ENCODE assay signal across 8 cellular contexts in genomic region chr2:74499269-74499939, GRCh38. TPM values are rescaled to one million over a fixed set of nuclear protein-coding genes. Genes with fewer than 3 reads are reported as not detected.
DNase-seq lines count a peak whose midpoint lies in the region; ATAC-seq and TF ChIP-seq lines count a peak whose summit lies in the region.

A gene with protein sequence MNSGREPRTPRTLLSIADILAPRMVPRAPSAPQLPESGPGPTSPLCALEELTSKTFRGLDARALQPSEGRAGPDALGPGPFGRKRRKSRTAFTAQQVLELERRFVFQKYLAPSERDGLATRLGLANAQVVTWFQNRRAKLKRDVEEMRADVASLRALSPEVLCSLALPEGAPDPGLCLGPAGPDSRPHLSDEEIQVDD (minus strand): TSS chr2:74499603. CDS start chr2:74499537, 66 bp downstream.

- peaks cover 35 to 41% of the 10 kb centered on the region in 2 donors for H3K4me1 ChIP-seq in mucosa of rectum (ENCODE audit: control insufficient read depth in 2 of 2, insufficient read depth in 2 of 2, low read length in 2 of 2)

- peak within 1 kb of the TSS; percentile 22 for H3K27ac Mint-ChIP-seq in chondrocyte (ENCODE audit: unreplicated experiment)

- no peaks in the 10 kb centered on the region for H3K36me3 ChIP-seq in mucosa of rectum (ENCODE audit: control insufficient read depth in 2 of 2, insufficient read depth in 2 of 2, low read length in 2 of 2)

- ATAC-seq in GM19324 (IDR thresholded peaks at IDR 0.05; ENCODE audit: low FRiP score, unreplicated experiment) = no peak
- ATAC-seq in GM18519 (IDR thresholded peaks at IDR 0.05; ENCODE audit: low FRiP score, unreplicated experiment) = no peak

- peak within 1 kb of the TSS in 1 of 2 donors; percentile 33 for H3K9ac ChIP-seq in mucosa of rectum (ENCODE audit: low read depth in 1 of 2, low read length in 2 of 2)

- peak; percentile 16 for DNase-seq in stimulated activated naive CD4-positive, alpha-beta T cell treated with Interleukin-2 at 50 U/mL for 16 hours (lab: John Stamatoyannopoulos, UW)
- DNase-seq in stimulated activated naive CD4-positive, alpha-beta T cell (lab: John Stamatoyannopoulos, UW) = no peak
- DNase-seq in chondrocyte (ENCODE audit: low spot score) (no peak), amniotic stem cell (lab: John Stamatoyannopoulos, UW) (no peak), substantia nigra (lab: John Stamatoyannopoulos, UW) (no peak)

- peaks cover 25% of the 10 kb centered on the region for H3K27me3 Mint-ChIP-seq in chondrocyte (ENCODE audit: low read depth)

- peaks cover 47% of the 10 kb centered on the region for H3K4me1 Mint-ChIP-seq in chondrocyte (ENCODE audit: low read depth)

- no peak within 1 kb of the TSS for H3K27ac ChIP-seq in mucosa of rectum (ENCODE audit: low read depth in 2 of 2, low read length in 2 of 2)
- no peak within 1 kb of the TSS for H3K27ac ChIP-seq in substantia nigra (ENCODE audit: low read depth, low read length, poor library complexity, severe bottlenecking)

- H3K9me3 ChIP-seq in mucosa of rectum (ENCODE audit: control insufficient read depth in 2 of 2, low read length in 2 of 2) = no peaks in the 10 kb centered on the region

- H3K36me3 Mint-ChIP-seq in chondrocyte (ENCODE audit: low read depth) = peaks cover 4% of the 10 kb centered on the region

- no peak for TF ChIP-seq CTCF in chondrocyte (IDR thresholded peaks at IDR 0.05)

- peak within 1 kb of the TSS; percentile 72 for H3K4me3 Mint-ChIP-seq in chondrocyte (ENCODE audit: unreplicated experiment)

- peak within 1 kb of the TSS; percentile 63 to 73 for H3K4me3 ChIP-seq in mucosa of rectum (ENCODE audit: low read length in 2 of 2)

- no peaks in the 10 kb centered on the region for H3K9me3 Mint-ChIP-seq in chondrocyte (ENCODE audit: low read depth)

- peaks cover 14 to 34% of the 10 kb centered on the region in 2 donors for H3K27me3 ChIP-seq in mucosa of rectum (ENCODE audit: control insufficient read depth in 2 of 2, insufficient read depth in 2 of 2, low read length in 2 of 2)

RNA-seq across cellular contexts. Expression of the gene that starts here (rescaled TPM):
- 0.90 to 2.3 TPM (median 1.3 TPM) in 3 replicates for total RNA-seq in chondrocyte
